Comparison of ENCODE assay signal across 8 cellular contexts in the genomic region with DNA sequence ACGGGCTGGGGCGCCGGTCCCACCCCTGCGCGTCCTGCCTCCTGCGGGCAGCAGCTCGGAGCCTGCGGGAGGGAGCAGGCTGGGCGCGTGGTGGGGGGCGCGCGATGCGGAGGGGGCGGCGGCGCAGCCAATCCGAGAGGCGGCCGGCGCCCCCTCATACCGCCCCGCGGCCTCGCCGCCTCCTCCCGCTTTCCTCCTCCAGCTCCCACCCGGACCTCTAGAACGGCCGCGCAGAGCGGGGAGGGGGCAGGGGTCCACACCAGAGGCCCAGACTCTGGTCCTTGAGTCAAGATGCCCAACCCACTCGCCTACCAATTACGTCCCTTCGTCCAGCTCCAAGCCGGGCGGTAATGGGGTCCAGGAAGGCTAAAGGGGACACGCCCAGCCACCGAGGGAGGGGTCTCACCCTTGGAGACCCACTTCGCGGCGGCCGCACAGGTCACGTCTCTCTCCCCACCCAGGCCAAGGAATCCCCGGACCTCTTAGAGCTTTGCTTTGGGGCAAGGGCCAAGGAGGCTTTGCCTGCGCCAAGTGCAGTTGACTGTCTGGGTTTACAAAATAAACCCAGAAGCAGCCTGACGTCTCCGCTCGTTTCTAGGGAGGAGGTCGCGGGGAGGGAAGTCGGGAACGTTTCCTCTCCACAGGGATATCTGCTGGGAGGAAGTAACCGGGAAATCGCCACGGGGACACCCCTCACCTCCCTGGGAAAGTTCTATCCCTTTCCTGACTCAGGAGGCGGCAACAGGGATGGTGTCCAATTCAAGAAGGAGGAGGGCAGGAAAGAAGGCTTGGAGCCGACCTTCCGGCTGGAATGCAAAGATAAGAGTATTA. TPM values are rescaled to one million over a fixed set of nuclear protein-coding genes. Genes with fewer than 3 reads are reported as not detected.
A peak's percentile ranks its signal among the peaks of the same experiment; 100 is the strongest.
DNase-seq lines count a peak whose midpoint lies in the region; ATAC-seq and TF ChIP-seq lines count a peak whose summit lies in the region.

A gene with protein sequence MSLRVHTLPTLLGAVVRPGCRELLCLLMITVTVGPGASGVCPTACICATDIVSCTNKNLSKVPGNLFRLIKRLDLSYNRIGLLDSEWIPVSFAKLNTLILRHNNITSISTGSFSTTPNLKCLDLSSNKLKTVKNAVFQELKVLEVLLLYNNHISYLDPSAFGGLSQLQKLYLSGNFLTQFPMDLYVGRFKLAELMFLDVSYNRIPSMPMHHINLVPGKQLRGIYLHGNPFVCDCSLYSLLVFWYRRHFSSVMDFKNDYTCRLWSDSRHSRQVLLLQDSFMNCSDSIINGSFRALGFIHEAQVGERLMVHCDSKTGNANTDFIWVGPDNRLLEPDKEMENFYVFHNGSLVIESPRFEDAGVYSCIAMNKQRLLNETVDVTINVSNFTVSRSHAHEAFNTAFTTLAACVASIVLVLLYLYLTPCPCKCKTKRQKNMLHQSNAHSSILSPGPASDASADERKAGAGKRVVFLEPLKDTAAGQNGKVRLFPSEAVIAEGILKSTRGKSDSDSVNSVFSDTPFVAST (minus strand): TSS at position 66 of the 831 bp plus-strand sequence. CDS start 957 bp downstream, outside the sequence.

- H3K4me3 Mint-ChIP-seq in activated CD4-positive, alpha-beta T cell treated with anti-CD3 and anti-CD28 coated beads, Interleukin-2, amount 10 ng/mL, durations not matched to agents 7 days and 5 days, result peak within 1 kb of the TSS; percentile 88

- CTCF ChIA-PET in AG04449 (lab: Yijun Ruan, JAX), result interaction anchor here (1.5 to 3.6 kb wide), 6 partner anchors 9 to 318 kb away, joined by 3 to 28 read pairs (median 8); no protein-coding TSS in a partner anchor
- CTCF ChIA-PET in activated CD4-positive, alpha-beta T cell treated with anti-CD3 and anti-CD28 coated beads, Interleukin-2, amount 10 ng/mL, durations not matched to agents 7 days and 5 days (lab: Charles Lee), result interaction anchor here (1.1 to 2.6 kb wide), 5 partner anchors 9 to 346 kb away, joined by 4 to 16 read pairs (median 8); no protein-coding TSS in a partner anchor

- H3K27ac ChIP-seq in KOPT-K1 (ENCODE audit: low read depth, low read length, poor library complexity, severe bottlenecking) (peak within 1 kb of the TSS; percentile 56), lung (ENCODE audit: low read depth in 1 of 2, low read length in 1 of 2) (peak within 1 kb of the TSS; percentile 51 to 90)

- H3K4me3 ChIP-seq in AG04449 (ENCODE audit: low read depth, low read length) (peak within 1 kb of the TSS; percentile 85), lung (peak within 1 kb of the TSS; percentile 72)

- H3K27ac Mint-ChIP-seq in activated CD4-positive, alpha-beta T cell treated with anti-CD3 and anti-CD28 coated beads, Interleukin-2, amount 10 ng/mL, durations not matched to agents 7 days and 5 days, result peak within 1 kb of the TSS; percentile 95

- H3K27me3 Mint-ChIP-seq in activated CD4-positive, alpha-beta T cell treated with anti-CD3 and anti-CD28 coated beads, Interleukin-2, amount 10 ng/mL, durations not matched to agents 7 days and 5 days, result no peaks in the 10 kb centered on the region

- H3K4me1 Mint-ChIP-seq in activated CD4-positive, alpha-beta T cell treated with anti-CD3 and anti-CD28 coated beads, Interleukin-2, amount 10 ng/mL, durations not matched to agents 7 days and 5 days, result peaks cover 75% of the 10 kb centered on the region

- no peaks in the 10 kb centered on the region for H3K9me3 Mint-ChIP-seq in activated CD4-positive, alpha-beta T cell treated with anti-CD3 and anti-CD28 coated beads, Interleukin-2, amount 10 ng/mL, durations not matched to agents 7 days and 5 days

- no peak for TF ChIP-seq CTCF in AG04449 (IDR thresholded peaks at IDR 0.05; ENCODE audit: insufficient read depth, low read length, missing control alignments)
- TF ChIP-seq CTCF in lung (IDR thresholded peaks at IDR 0.05; ENCODE audit: control extremely low read depth, extremely low read depth), result no peak

- peaks cover 20% of the 10 kb centered on the region for H3K36me3 Mint-ChIP-seq in activated CD4-positive, alpha-beta T cell treated with anti-CD3 and anti-CD28 coated beads, Interleukin-2, amount 10 ng/mL, durations not matched to agents 7 days and 5 days (ENCODE audit: low read depth)

- H3K4me1 ChIP-seq in lung (ENCODE audit: control insufficient read depth in 2 of 2, insufficient read depth in 2 of 2, low read length in 2 of 2), result no peaks in the 10 kb centered on the region

- ATAC-seq in GM19328 (IDR thresholded peaks at IDR 0.05; ENCODE audit: unreplicated experiment), result peak; percentile 21
- peak; percentile 38 for ATAC-seq in lung (ENCODE audit: insufficient read depth, low FRiP score)
- ATAC-seq in HG03095 (IDR thresholded peaks at IDR 0.05; ENCODE audit: unreplicated experiment), result no peak

- no peaks in the 10 kb centered on the region for H3K9me3 ChIP-seq in KOPT-K1 (ENCODE audit: insufficient read depth, low read length, poor library complexity, severe bottlenecking)
- H3K9me3 ChIP-seq in lung (ENCODE audit: control insufficient read depth in 2 of 2, insufficient read depth in 1 of 2, low read length in 1 of 2), result no peaks in the 10 kb centered on the region

- 0% methylated on average over 31 to 59 of the region's 59 CpGs for WGBS in lung, 2 donors

- no peaks in the 10 kb centered on the region for H3K27me3 ChIP-seq in lung (ENCODE audit: control insufficient read depth, insufficient read depth)

- no peak for DNase-seq in AG04449 (ENCODE audit: low read depth, low spot score)
- DNase-seq in activated CD4-positive, alpha-beta T cell treated with anti-CD3 and anti-CD28 coated beads, Interleukin-2, amount 10 ng/mL, durations not matched to agents 7 days and 5 days, result peak; percentile 35
- DNase-seq in effector CD4-positive, alpha-beta T cell, result peak; percentile 25
- peak; percentile 59 for DNase-seq in lung (ENCODE audit: low spot score)
- peak; percentile 15 for DNase-seq in stimulated activated CD8-positive, alpha-beta memory T cell treated with anti-CD3 and anti-CD28 coated beads, Interleukin-15, amount 100 ng/mL, for 24 hours (ENCODE audit: low read depth)

- H3K36me3 ChIP-seq in KOPT-K1 (ENCODE audit: insufficient read depth, low read length) (no peaks in the 10 kb centered on the region), lung (ENCODE audit: control insufficient read depth in 2 of 2, insufficient read depth in 2 of 2, low read length in 2 of 2) (no peaks in the 10 kb centered on the region)

- POLR2A ChIA-PET in AG04449 (lab: Yijun Ruan, JAX), result interaction anchor here (0.5 to 2.5 kb wide), 10 partner anchors 8 to 316 kb away, joined by 3 to 13 read pairs (median 4); no protein-coding TSS in a partner anchor
- POLR2A ChIA-PET in activated CD4-positive, alpha-beta T cell treated with anti-CD3 and anti-CD28 coated beads, Interleukin-2, amount 10 ng/mL, durations not matched to agents 7 days and 5 days (lab: Charles Lee), result interaction anchor here (0.6 kb wide), 1 partner anchor 937 kb away, joined by 3 read pairs; no protein-coding TSS in a partner anchor

RNA-seq across cellular contexts. Expression of the gene that starts here (rescaled TPM):
- 10 to 100 TPM; 10.3 to 10.8 TPM for total RNA-seq in activated CD4-positive, alpha-beta T cell treated with anti-CD3 and anti-CD28 coated beads, Interleukin-2, amount 10 ng/mL, durations not matched to agents 7 days and 5 days
- 10 to 100 TPM in 1 of 2 donors, 1 to 10 TPM in 1; 5.7 to 17.7 TPM for total RNA-seq in lung
- 1 to 10 TPM; 6.1 to 9.5 TPM for polyA plus RNA-seq in lung
